Comparison of ENCODE assay signal across 9 cellular contexts in genomic region chr16:2486645-2487516, GRCh38. TPM values are rescaled to one million over a fixed set of nuclear protein-coding genes. Genes with fewer than 3 reads are reported as not detected.
DNase-seq lines count a peak whose midpoint lies in the region; ATAC-seq and FAIRE-seq lines count a peak whose summit lies in the region.
"Had no signal": no experiment of that assay in that cellular context is flagged by ENCODE, and none has a peak within 500 bp of the region (broad histone marks: within the 10 kb centered on the region; RNA-seq: fewer than 3 reads in every experiment).

No MANE protein-coding gene starts in this region.

- 58 to 60% (median 59%) methylated on average over 29 of the region's 29 CpGs for WGBS in small intestine, 3 donors

- ATAC-seq in GM19023 (IDR thresholded peaks at IDR 0.05; ENCODE audit: unreplicated experiment) (peak; percentile 75), HG03558 (IDR thresholded peaks at IDR 0.05; ENCODE audit: extremely low read depth, unreplicated experiment) (peak; percentile 37), GM21576 (IDR thresholded peaks at IDR 0.05; ENCODE audit: unreplicated experiment) (no peak)

- DNase-seq in activated T-cell treated with anti-CD3 and anti-CD28 coated beads for 4 hours: peak; percentile 68
- peak; percentile 70 to 79 for DNase-seq in frontal cortex (ENCODE audit: low spot score in 2 of 2)
- peak; percentile 30 for DNase-seq in small intestine
- DNase-seq in NCI-H1105 treated with DMSO at 0.1 percent for 48 hours (lab: John Stamatoyannopoulos, UW): no peak
- DNase-seq in NCI-H69 (lab: John Stamatoyannopoulos, UW): no peak

- FAIRE-seq in frontal cortex (lab: Jason Lieb, UNC) (no peak), small intestine (lab: Jason Lieb, UNC) (no peak)

- no peaks in the 10 kb centered on the region for H3K9me3 ChIP-seq in small intestine (ENCODE audit: control insufficient read depth, low read depth)

- no peaks in the 10 kb centered on the region for H3K27me3 ChIP-seq in small intestine (ENCODE audit: control insufficient read depth in 2 of 2, insufficient read depth in 2 of 2, low read length in 2 of 2)

- H3K36me3 ChIP-seq in small intestine (ENCODE audit: control insufficient read depth in 2 of 2, insufficient read depth in 2 of 2, low read length in 2 of 2): peaks cover 0 to 2% of the 10 kb centered on the region in 2 donors

- H3K4me1 ChIP-seq in small intestine (ENCODE audit: control insufficient read depth in 2 of 2, insufficient read depth in 1 of 2, low read depth in 1 of 2, low read length in 1 of 2): no peaks in the 10 kb centered on the region

- no peak overlapping the region for H3K27ac ChIP-seq in small intestine (ENCODE audit: low read depth in 1 of 2, low read length in 1 of 2)

- no peak overlapping the region for H3K4me3 ChIP-seq in small intestine (ENCODE audit: low read depth in 1 of 2, low read length in 2 of 2)

RNA-seq across cellular contexts. Expression of gene TBC1D24, which starts 12.0 kb away (rescaled TPM):
- total RNA-seq in frontal cortex: 24.5 TPM
- 1 to 10 TPM in 2 of 3 donors, under 1 TPM in 1; 0.81 to 4.8 (median 1.6) TPM for polyA plus RNA-seq in small intestine

RNA-seq across cellular contexts. Expression of gene NTN3, which starts 15.8 kb away (rescaled TPM):
- total RNA-seq in frontal cortex: 3.3 TPM
- polyA plus RNA-seq in small intestine: under 1 TPM in 1 of 3 donors, not detected in 2; 0.04 TPM
- total RNA-seq: T-helper 2 cell treated with Interferon-gamma antibody and Interleukin-4, amounts not matched to agents 100 ng/mL and 5 ng/mL, for 36 hours had no signal

RNA-seq across cellular contexts. Expression of gene ATP6V0C, which starts 26.9 kb away (rescaled TPM):
- 10.6 TPM for total RNA-seq in frontal cortex
- 100 to 1,000 TPM in 1 of 3 donors, 10 to 100 TPM in 2; 74.5 to 187 (median 98.1) TPM for polyA plus RNA-seq in small intestine

RNA-seq across cellular contexts. Expression of gene TEDC2, which starts 27.0 kb away (rescaled TPM):
- 7.7 TPM for total RNA-seq in frontal cortex
- polyA plus RNA-seq in small intestine: 1 to 10 TPM in 2 of 3 donors, under 1 TPM in 1; 0.67 to 7.7 (median 1.1) TPM

RNA-seq across cellular contexts. Expression of gene AMDHD2, which starts 33.3 kb away (rescaled TPM):
- total RNA-seq in frontal cortex: 11.4 TPM
- 10 to 100 TPM; 26.7 to 41.3 (median 30.6) TPM for polyA plus RNA-seq in small intestine

Comparison
In these comparisons a context has a peak if more than half of its experiments do, and no peak if none do; other contexts are left out.
1. DNase-seq: peak in activated T-cell treated with anti-CD3 and anti-CD28 coated beads for 4 hours (single experiment), frontal cortex (2 of 2) and small intestine (single experiment); none in NCI-H1105 treated with DMSO at 0.1 percent for 48 hours (single experiment) and NCI-H69 (single experiment).